ENCODE assay signal across 8 cellular contexts in the genomic region with DNA sequence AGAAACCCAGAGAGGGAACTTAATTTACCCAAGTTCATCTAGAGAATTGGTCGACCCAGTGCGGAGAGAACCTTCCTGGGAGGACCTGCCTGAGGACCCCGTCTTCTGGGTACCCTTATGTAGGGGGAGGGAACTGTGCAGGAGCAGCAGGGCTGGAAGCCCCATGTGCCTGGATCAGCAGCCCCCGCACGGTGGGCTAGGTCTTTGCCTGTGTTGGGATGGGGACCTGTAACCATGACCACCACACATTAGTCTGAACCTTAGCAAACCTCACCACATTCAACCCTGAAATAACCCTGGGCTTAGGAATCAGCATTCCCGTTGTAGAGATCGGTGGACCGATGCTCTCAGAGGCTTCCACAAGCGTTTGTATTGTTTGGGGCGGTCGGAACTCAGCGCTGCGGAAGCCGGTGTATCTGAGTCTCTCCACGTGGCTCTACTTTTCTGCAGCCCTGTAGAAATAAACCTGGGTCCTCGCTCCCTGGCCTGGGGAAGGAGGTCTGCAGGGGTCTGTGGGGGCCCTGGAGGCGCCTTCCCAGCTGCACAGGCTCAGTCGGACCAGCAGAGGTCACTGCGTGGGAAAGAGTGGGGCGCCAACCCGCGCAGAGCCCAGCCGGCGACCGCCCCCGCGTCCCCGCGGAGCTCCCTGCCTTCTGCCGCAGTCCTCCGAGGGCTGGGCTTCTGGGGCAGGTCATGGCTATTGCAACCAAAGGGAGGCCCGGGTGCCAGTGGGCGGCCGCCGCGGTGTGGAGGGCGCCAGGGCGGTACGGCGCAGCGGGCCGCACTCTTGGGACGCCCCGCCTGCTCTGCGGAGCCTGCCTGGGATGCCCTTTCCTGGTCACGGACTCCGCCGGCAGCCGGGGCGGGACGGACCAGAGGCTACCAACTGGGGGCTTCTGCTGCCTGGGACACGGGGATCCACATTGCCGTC. TPM values are rescaled to one million over a fixed set of nuclear protein-coding genes. Genes with fewer than 3 reads are reported as not detected.
DNase-seq lines count a peak whose midpoint lies in the region; ATAC-seq, FAIRE-seq and TF ChIP-seq lines count a peak whose summit lies in the region.
"Had no signal": no experiment of that assay in that cellular context is flagged by ENCODE, and none has a peak within 500 bp of the region (broad histone marks: within the 10 kb centered on the region; RNA-seq: fewer than 3 reads in every experiment).

No MANE protein-coding gene starts in this region.

- H3K4me3 ChIP-seq in astrocyte of the cerebellum (ENCODE audit: low read depth, low read length) (peak overlapping the region; percentile 7), iPS-11a (ENCODE audit: low read depth, low read length) (peak overlapping the region; percentile 25), smooth muscle cell (peak overlapping the region; percentile 42)

- peak overlapping the region; percentile 83 for H3K4me2 ChIP-seq in smooth muscle cell

- H4K20me1 ChIP-seq in smooth muscle cell (ENCODE audit: low read depth): no peaks in the 10 kb centered on the region

- no peaks in the 10 kb centered on the region for H3K9me3 ChIP-seq in smooth muscle cell (replicated peaks; ENCODE audit: low read depth)

- H3K4me1 ChIP-seq in smooth muscle cell (ENCODE audit: low read depth): no peaks in the 10 kb centered on the region

- no peaks in the 10 kb centered on the region for H3K79me2 ChIP-seq in smooth muscle cell (ENCODE audit: low read depth)

- WGBS in smooth muscle cell (ENCODE audit: low lambda C conversion rate): 14% methylated on average over 51 of the region's 53 CpGs

- no peak overlapping the region for H3K9ac ChIP-seq in smooth muscle cell (ENCODE audit: low read depth)

- in situ Hi-C loops in astrocyte of the cerebellum (cut with HindIII; ENCODE audit: low sequenced_read_pairs): no loop called here

- H2AFZ ChIP-seq in smooth muscle cell (ENCODE audit: low read depth): peak overlapping the region; percentile 56

- H3K27me3 ChIP-seq in smooth muscle cell (ENCODE audit: low read depth): peaks cover 50% of the 10 kb centered on the region

- no peak for FAIRE-seq in GM19239 (lab: Jason Lieb, UNC)
- FAIRE-seq: islet of Langerhans had no signal

- ATAC-seq in HG03354 (IDR thresholded peaks at IDR 0.05; ENCODE audit: poor library complexity, severe bottlenecking, unreplicated experiment) (no peak), HG02884 (IDR thresholded peaks at IDR 0.05; ENCODE audit: unreplicated experiment) (no peak)

- peak; percentile 51 for TF ChIP-seq CTCF in astrocyte of the cerebellum (IDR thresholded peaks at IDR 0.05; ENCODE audit: low read depth, low read length, missing control alignments)
- TF ChIP-seq CTCF in smooth muscle cell (IDR thresholded peaks at IDR 0.05; ENCODE audit: borderline replicate concordance, insufficient read depth, poor library complexity, severe bottlenecking): peak; percentile 69

- H3F3A ChIP-seq in smooth muscle cell (ENCODE audit: low read depth): no peaks in the 10 kb centered on the region

- no peaks in the 10 kb centered on the region for H3K36me3 ChIP-seq in smooth muscle cell (ENCODE audit: low read depth)

- H3K27ac ChIP-seq in smooth muscle cell (ENCODE audit: low read depth): no peak overlapping the region

- peak; percentile 56 for DNase-seq in GM19239 (ENCODE audit: insufficient read length, low spot score)
- DNase-seq in T-helper 1 cell: peak; percentile 19 to 41 (median 38)
- DNase-seq in astrocyte of the cerebellum (ENCODE audit: low read depth): no peak
- DNase-seq in smooth muscle cell (lab: John Stamatoyannopoulos, UW; ENCODE audit: unreplicated experiment): peak; percentile 25

RNA-seq across cellular contexts. Expression of a gene that starts 36.2 kb away (rescaled TPM):
- not detected in 2 replicates for total RNA-seq in smooth muscle cell
- polyA plus RNA-seq in smooth muscle cell: not detected in 2 replicates

RNA-seq across cellular contexts. Expression of a gene that starts 51.0 kb away (rescaled TPM):
- total RNA-seq in smooth muscle cell: 0.81 and 1.7 TPM in 2 replicates
- 0.16 and 0.99 TPM in 2 replicates for polyA plus RNA-seq in smooth muscle cell
